Comparison of ENCODE assay signal across 8 cellular contexts in the genomic region with DNA sequence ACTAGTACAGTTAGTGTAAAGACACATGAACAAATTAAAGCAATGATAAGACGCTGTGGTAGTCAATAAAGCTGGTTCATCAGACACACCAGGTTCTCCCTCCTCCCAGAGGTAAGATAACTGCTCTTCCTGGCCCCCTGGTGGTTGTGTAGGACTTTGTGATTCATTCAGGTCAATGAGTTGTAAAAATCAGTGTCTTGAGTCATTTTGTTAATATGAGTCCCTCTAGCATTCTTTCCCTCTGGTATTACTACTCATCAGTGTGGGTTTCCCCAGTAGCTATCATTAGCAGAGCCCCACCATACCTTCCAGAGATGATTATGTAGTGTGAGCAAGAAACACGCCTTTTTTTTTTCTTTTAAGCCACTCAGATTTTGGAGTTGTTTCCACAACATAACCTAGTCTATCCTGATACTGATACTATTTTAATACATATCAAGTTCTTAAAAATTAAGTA. TPM values are rescaled to one million over a fixed set of nuclear protein-coding genes. Genes with fewer than 3 reads are reported as not detected.
DNase-seq lines count a peak whose midpoint lies in the region; ATAC-seq and TF ChIP-seq lines count a peak whose summit lies in the region.

No MANE protein-coding gene starts in this region.

- ATAC-seq in GM18520 (IDR thresholded peaks at IDR 0.05; ENCODE audit: unreplicated experiment) (peak; percentile 62), HG03565 (IDR thresholded peaks at IDR 0.05; ENCODE audit: unreplicated experiment) (peak; percentile 48), memory B cell (ENCODE audit: low read depth) (peak; percentile 30)

- H3K36me3 Mint-ChIP-seq in memory B cell = peaks cover 3% of the 10 kb centered on the region

- TF ChIP-seq CTCF in AG04449 (IDR thresholded peaks at IDR 0.05; ENCODE audit: insufficient read depth, low read length, missing control alignments) = peak; percentile 66

- H3K4me1 Mint-ChIP-seq in memory B cell = peaks cover 11% of the 10 kb centered on the region

- POLR2A ChIA-PET in AG04449 (lab: Yijun Ruan, JAX) = interaction anchor here (0.6 to 1.1 kb wide), 3 partner anchors 41 to 343 kb away, joined by 3 read pairs; a partner anchor contains a TSS

- H3K27me3 Mint-ChIP-seq in memory B cell = no peaks in the 10 kb centered on the region

- H3K4me3 ChIP-seq in AG04449 (ENCODE audit: low read depth, low read length) = no peak overlapping the region

- H3K4me3 Mint-ChIP-seq in memory B cell = no peak overlapping the region

- H3K9me3 Mint-ChIP-seq in memory B cell = no peaks in the 10 kb centered on the region

- CTCF ChIA-PET in AG04449 (lab: Yijun Ruan, JAX) = interaction anchor here (0.6 to 3.9 kb wide), 41 partner anchors 8 to 362 kb away, joined by 3 to 36 read pairs (median 5); a partner anchor contains a TSS

- DNase-seq in AG04449 (ENCODE audit: low read depth, low spot score) = peak; percentile 81
- peak; percentile 44 for DNase-seq in NCI-H748 treated with DMSO at 0.1 percent for 48 hours (lab: John Stamatoyannopoulos, UW)
- DNase-seq in activated CD4-positive, alpha-beta T cell treated with anti-CD3 and anti-CD28 coated beads, Interleukin-2, amount 50 U/mL, for 24 hours (ENCODE audit: low read depth in 1 of 2, low spot score in 1 of 2) = peak; percentile 44 to 81
- DNase-seq in dermis blood vessel endothelial cell = peak; percentile 84
- peak; percentile 56 to 71 for DNase-seq in memory B cell (ENCODE audit: low spot score in 2 of 2)
- DNase-seq in stimulated activated CD8-positive, alpha-beta memory T cell treated with anti-CD3 and anti-CD28 coated beads, Interleukin-15, amount 100 ng/mL, for 48 hours (ENCODE audit: low read depth in 2 of 2) = peak; percentile 59 to 66

- H3K27ac Mint-ChIP-seq in memory B cell = no peak overlapping the region

RNA-seq across cellular contexts. Expression of a gene that starts 3.6 kb away (rescaled TPM):
- total RNA-seq in dermis blood vessel endothelial cell = 38.1 and 45.3 TPM in 2 replicates

RNA-seq across cellular contexts. Expression of a gene that starts 35.6 kb away (rescaled TPM):
- total RNA-seq in dermis blood vessel endothelial cell = not detected in 2 replicates

RNA-seq across cellular contexts. Expression of a gene that starts 46.1 kb away (rescaled TPM):
- total RNA-seq in dermis blood vessel endothelial cell = 30.5 and 41.6 TPM in 2 replicates

RNA-seq across cellular contexts. Expression of a gene that starts 52.1 kb away (rescaled TPM):
- total RNA-seq in dermis blood vessel endothelial cell = 71.6 and 96.6 TPM in 2 replicates

RNA-seq across cellular contexts. Expression of a gene that starts 59.5 kb away (rescaled TPM):
- total RNA-seq in dermis blood vessel endothelial cell = not detected in 2 replicates
